20 cellular contexts compared by ENCODE assay signal in genomic region chr9:81394816-81395215, GRCh38.
A peak's percentile ranks its signal among the peaks of the same experiment; 100 is the strongest.
DNase-seq lines count a peak whose midpoint lies in the region; FAIRE-seq and TF ChIP-seq lines count a peak whose summit lies in the region.
"Had no signal": no experiment of that assay in that cellular context is flagged by ENCODE, and none has a peak within 500 bp of the region (broad histone marks: within the 10 kb centered on the region; RNA-seq: fewer than 3 reads in every experiment).

No MANE protein-coding gene starts in this region.

- intact Hi-C loops in endothelial cell of umbilical vein (cut with micrococcal nuclease) = no loop called here

- POLR2A ChIA-PET in endothelial cell of umbilical vein (lab: Charles Lee) = no interaction called here

- FAIRE-seq in endothelial cell of umbilical vein (lab: Jason Lieb, UNC) = no peak
- FAIRE-seq in frontal cortex (lab: Jason Lieb, UNC) = no peak
- FAIRE-seq: HTR-8/SVneo had no signal

- no peak for TF ChIP-seq CTCF in endothelial cell of umbilical vein (IDR thresholded peaks at IDR 0.05; ENCODE audit: extremely low read depth in 1 of 2, insufficient read depth in 1 of 2, low read depth in 1 of 2, low read length in 2 of 2)
- TF ChIP-seq CTCF in osteoblast (IDR thresholded peaks at IDR 0.05; ENCODE audit: extremely low read depth, low read depth, low read length) = no peak

- peaks cover 9 to 24% (median 16%) of the 10 kb centered on the region in 10 experiments; a peak in 16 of 20 replicates for H3K4me1 ChIP-seq in BLaER1 treated with 17β-estradiol and CSF1 and Interleukin-3, amounts not matched to agents 10 nM and 100 nM
- peaks cover 16% of the 10 kb centered on the region for H3K4me1 ChIP-seq in endothelial cell of umbilical vein (ENCODE audit: control insufficient read depth, extremely low read depth, insufficient read depth, low read length)
- H3K4me1 ChIP-seq in osteoblast (ENCODE audit: insufficient read depth, low read length) = peaks cover 26% of the 10 kb centered on the region

- no peaks in the 10 kb centered on the region for H3K79me2 ChIP-seq in endothelial cell of umbilical vein (ENCODE audit: control insufficient read depth, insufficient read depth, low read length)
- H3K79me2 ChIP-seq in osteoblast (ENCODE audit: insufficient read depth, low read length) = no peaks in the 10 kb centered on the region

- no peak overlapping the region for H3K9ac ChIP-seq in BLaER1 treated with 17β-estradiol and CSF1 and Interleukin-3, amounts not matched to agents 10 nM and 100 nM
- no peak overlapping the region for H3K9ac ChIP-seq in endothelial cell of umbilical vein (replicated peaks; ENCODE audit: extremely low read depth, insufficient read depth, low read length)
- H3K9ac ChIP-seq: GM23248 had no signal

- H4K20me1 ChIP-seq in BLaER1 treated with 17β-estradiol and CSF1 and Interleukin-3, amounts not matched to agents 10 nM and 100 nM = no peaks in the 10 kb centered on the region
- H4K20me1 ChIP-seq in endothelial cell of umbilical vein (replicated peaks; ENCODE audit: control insufficient read depth, extremely low read depth, insufficient read depth, low read length) = no peaks in the 10 kb centered on the region
- no peaks in the 10 kb centered on the region for H4K20me1 ChIP-seq in osteoblast (ENCODE audit: insufficient read depth, low read length)

- no peak overlapping the region for H3K27ac ChIP-seq in BLaER1 treated with 17β-estradiol and CSF1 and Interleukin-3, amounts not matched to agents 10 nM and 100 nM
- H3K27ac ChIP-seq in endothelial cell of umbilical vein (ENCODE audit: insufficient read depth, low read depth, low read length) (no peak overlapping the region), osteoblast (ENCODE audit: low read depth, low read length) (peak overlapping the region; percentile 7)
- H3K27ac ChIP-seq: GM23248, left lung had no signal

- no TSS peak for BruUV-seq in endothelial cell of umbilical vein (replicated peaks; lab: Mats Ljungman, UMichigan)

- H2AFZ ChIP-seq in endothelial cell of umbilical vein (ENCODE audit: low read depth, low read length) (no peak overlapping the region), osteoblast (ENCODE audit: low read length) (no peak overlapping the region)
- H2AFZ ChIP-seq: GM23248 had no signal

- H3K4me2 ChIP-seq in BLaER1 treated with 17β-estradiol and CSF1 and Interleukin-3, amounts not matched to agents 10 nM and 100 nM = peak overlapping the region in 6 of 11 experiments; percentile 1 to 49 (median 34); a peak in 10 of 22 replicates
- no peak overlapping the region for H3K4me2 ChIP-seq in endothelial cell of umbilical vein (ENCODE audit: insufficient read depth, low read length)
- peak overlapping the region; percentile 61 for H3K4me2 ChIP-seq in osteoblast (ENCODE audit: insufficient read depth, low read length)

- H3K27me3 ChIP-seq in BLaER1 treated with 17β-estradiol and CSF1 and Interleukin-3, amounts not matched to agents 10 nM and 100 nM = no peaks in the 10 kb centered on the region
- no peaks in the 10 kb centered on the region for H3K27me3 ChIP-seq in endothelial cell of umbilical vein (ENCODE audit: control insufficient read depth in 2 of 2, insufficient read depth in 2 of 2, low read length in 2 of 2)
- no peaks in the 10 kb centered on the region for H3K27me3 ChIP-seq in osteoblast (ENCODE audit: insufficient read depth, low read length)
- H3K27me3 ChIP-seq: adrenal gland, left lung had no signal

- TF ChIP-seq POLR2A in endothelial cell of umbilical vein (IDR thresholded peaks at IDR 0.05; ENCODE audit: low read depth, low read length) = no peak

- no peaks in the 10 kb centered on the region for H3K9me1 ChIP-seq in endothelial cell of umbilical vein (replicated peaks; ENCODE audit: control insufficient read depth, extremely low read depth, insufficient read depth, low read length)

- no peak overlapping the region for H3K4me3 ChIP-seq in BLaER1 treated with 17β-estradiol and CSF1 and Interleukin-3, amounts not matched to agents 10 nM and 100 nM
- H3K4me3 ChIP-seq in endothelial cell of umbilical vein (replicated peaks in 1 of 3; ENCODE audit: insufficient read depth in 1 of 3, low read depth in 1 of 3, low read length in 3 of 3) (no peak overlapping the region), osteoblast (ENCODE audit: insufficient read depth, low read length) (peak overlapping the region; percentile 18)
- H3K4me3 ChIP-seq: adrenal gland, dorsolateral prefrontal cortex, GM23248, left lung had no signal

- peak; percentile 18 for DNase-seq in NCI-H1092 (lab: John Stamatoyannopoulos, UW)
- DNase-seq in endothelial cell of umbilical vein (ENCODE audit: low read depth, low spot score) = peak; percentile 73
- DNase-seq in osteoblast (ENCODE audit: insufficient read length, low spot score, missing footprints) = peak; percentile 63
- DNase-seq in T-helper 1 cell = no peak
- DNase-seq in frontal cortex (ENCODE audit: low spot score in 2 of 2) = no peak
- DNase-seq in NCI-H1930 (lab: John Stamatoyannopoulos, UW) = no peak
- DNase-seq in T-helper 9 cell = no peak
- DNase-seq: activated gamma-delta T cell; dorsolateral prefrontal cortex; GM23248; left lung; NCI-H1417 treated with DMSO at 0.1 percent for 48 hours; NCI-H226; nucleus accumbens; stimulated activated naive CD4-positive, alpha-beta T cell; T-cell; trophoblast cell had no signal

- no peaks in the 10 kb centered on the region for H3K36me3 ChIP-seq in BLaER1 treated with 17β-estradiol and CSF1 and Interleukin-3, amounts not matched to agents 10 nM and 100 nM
- H3K36me3 ChIP-seq in endothelial cell of umbilical vein (ENCODE audit: control insufficient read depth in 2 of 2, extremely low read depth in 1 of 2, insufficient read depth in 2 of 2, low read length in 2 of 2) = no peaks in the 10 kb centered on the region
- no peaks in the 10 kb centered on the region for H3K36me3 ChIP-seq in osteoblast (ENCODE audit: insufficient read depth, low read length)
- H3K36me3 ChIP-seq: adrenal gland, left lung had no signal

- peaks cover 0 to 10% (median 0%) of the 10 kb centered on the region in 11 experiments; a peak in 3 of 22 replicates for H3K9me3 ChIP-seq in BLaER1 treated with 17β-estradiol and CSF1 and Interleukin-3, amounts not matched to agents 10 nM and 100 nM (replicated peaks in 1 of 11)
- no peaks in the 10 kb centered on the region for H3K9me3 ChIP-seq in endothelial cell of umbilical vein (replicated peaks; ENCODE audit: control insufficient read depth, insufficient read depth, low read length)
- no peaks in the 10 kb centered on the region for H3K9me3 ChIP-seq in osteoblast (ENCODE audit: low read depth, low read length)
- H3K9me3 ChIP-seq: adrenal gland, left lung had no signal

- dilution Hi-C loops in endothelial cell of umbilical vein (cut with MboI; ENCODE audit: extremely low pct_ligation_motif_present, low sequenced_read_pairs) = no loop called here

- CTCF ChIA-PET in endothelial cell of umbilical vein (lab: Charles Lee) = interaction anchor here (1.0 kb wide), 1 partner anchor 128 kb away, joined by 4 read pairs; no protein-coding TSS in a partner anchor

TF ChIP-seq in endothelial cell of umbilical vein, 7 proteins besides CTCF, POLR2A, EP300 and RAD21:
- TF ChIP-seq GATA2 (IDR thresholded peaks at IDR 0.05; ENCODE audit: insufficient read depth, insufficient read length, low read depth, low read length) (no peak), MAX (IDR thresholded peaks at IDR 0.05; ENCODE audit: insufficient read depth, insufficient read length) (no peak), MYC (IDR thresholded peaks at IDR 0.05; ENCODE audit: low read depth, low read length) (no peak), JUN (IDR thresholded peaks at IDR 0.05; ENCODE audit: borderline replicate concordance, insufficient read depth, insufficient read length, low read depth) (no peak), FOS (IDR thresholded peaks at IDR 0.05; ENCODE audit: borderline replicate concordance, insufficient read depth, low read length) (no peak), POLR2AphosphoS5 (IDR thresholded peaks at IDR 0.05; ENCODE audit: insufficient read depth, low read depth, low read length) (no peak), EZH2 (IDR thresholded peaks at IDR 0.05; ENCODE audit: borderline replicate concordance, low read depth, low read length, severe bottlenecking) (no peak)
TF ChIP-seq in endothelial cell of umbilical vein: peak in this region for 0.

Comparison
In these comparisons a context has a peak if more than half of its experiments do, and no peak if none do; other contexts are left out.
1. DNase-seq: peak in NCI-H1092 (single experiment), endothelial cell of umbilical vein (single experiment) and osteoblast (single experiment); none in T-helper 1 cell (0 of 5), frontal cortex (0 of 2), NCI-H1930 (0 of 2) and T-helper 9 cell (single experiment).